In genomic region chr11:42631223-42631843, GRCh38 we compare ENCODE assay signal across 1 cellular context.
TF ChIP-seq lines count a peak whose summit lies in the region.

No MANE protein-coding gene starts in this region.

TF ChIP-seq in endothelial cell of umbilical vein, 7 proteins besides CTCF, POLR2A, EP300 and RAD21:
- TF ChIP-seq JUN (IDR thresholded peaks at IDR 0.05; ENCODE audit: borderline replicate concordance, insufficient read depth, insufficient read length, low read depth) = no peak
- peak; percentile 6 for TF ChIP-seq FOS (IDR thresholded peaks at IDR 0.05; ENCODE audit: borderline replicate concordance, insufficient read depth, low read length)
- no peak for TF ChIP-seq POLR2AphosphoS5 (IDR thresholded peaks at IDR 0.05; ENCODE audit: insufficient read depth, low read depth, low read length)
TF ChIP-seq in endothelial cell of umbilical vein: peak in this region for 1.
